In the genomic region with DNA sequence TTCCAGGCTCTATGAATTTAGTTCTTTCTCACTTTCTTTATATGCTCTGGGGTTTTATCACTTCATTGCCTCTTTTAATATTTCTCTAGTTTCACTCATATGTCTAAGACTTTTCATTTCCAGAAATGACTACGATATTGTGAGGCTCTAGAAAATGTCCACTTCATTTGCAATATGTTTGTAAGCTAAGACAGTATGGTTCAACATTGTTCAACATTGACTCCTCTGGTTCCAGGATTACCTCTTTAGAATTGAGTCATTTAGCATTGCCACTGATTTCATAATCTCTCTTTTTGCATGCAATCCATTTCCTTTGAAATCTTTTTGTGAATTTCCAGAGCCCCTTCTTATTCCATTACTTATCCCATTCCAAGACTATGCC, we compare ENCODE assay signal across 9 cellular contexts. TPM values are rescaled to one million over a fixed set of nuclear protein-coding genes. Genes with fewer than 3 reads are reported as not detected.
DNase-seq lines count a peak whose midpoint lies in the region; ATAC-seq and TF ChIP-seq lines count a peak whose summit lies in the region.
"Had no signal": no experiment of that assay in that cellular context is flagged by ENCODE, and none has a peak within 500 bp of the region (broad histone marks: within the 10 kb centered on the region; RNA-seq: fewer than 3 reads in every experiment).

No MANE protein-coding gene starts in this region.

- H3K9me3 Mint-ChIP-seq in activated naive CD8-positive, alpha-beta T cell treated with anti-CD3 and anti-CD28 coated beads for 36 hours = no peaks in the 10 kb centered on the region
- H3K9me3 Mint-ChIP-seq: activated naive CD4-positive, alpha-beta T cell treated with anti-CD3 and anti-CD28 coated beads, Interleukin-2, amount 50 U/mL, for 24 hours had no signal

- no peaks in the 10 kb centered on the region for H3K36me3 ChIP-seq in A673 (ENCODE audit: insufficient read depth, low read length, poor library complexity, severe bottlenecking)
- no peaks in the 10 kb centered on the region for H3K36me3 ChIP-seq in adrenal gland (replicated peaks in 1 of 2)

- ATAC-seq in GM19043 (IDR thresholded peaks at IDR 0.05; ENCODE audit: low read depth, unreplicated experiment) (peak; percentile 85), HG03135 (IDR thresholded peaks at IDR 0.05; ENCODE audit: unreplicated experiment) (peak; percentile 74)

- POLR2A ChIA-PET in A673 (lab: Charles Lee; ENCODE audit: low non-redundant PET) = no interaction called here

- DNase-seq in A673 (ENCODE audit: low spot score) = peak; percentile 18
- DNase-seq in activated naive CD8-positive, alpha-beta T cell treated with anti-CD3 and anti-CD28 coated beads for 36 hours = no peak
- DNase-seq in NCI-H1436 (lab: John Stamatoyannopoulos, UW) = no peak
- DNase-seq in D341Med (ENCODE audit: low spot score) = no peak
- no peak for DNase-seq in stimulated activated CD4-positive, alpha-beta T cell treated with anti-CD3 and anti-CD28 coated beads, Interleukin-2, amount 100 ng/mL, for 48 hours
- DNase-seq in adrenal gland = no peak

- CTCF ChIA-PET in A673 (lab: Charles Lee) = no interaction called here

- peaks cover 34% of the 10 kb centered on the region for H3K4me1 Mint-ChIP-seq in activated naive CD8-positive, alpha-beta T cell treated with anti-CD3 and anti-CD28 coated beads for 36 hours

- H3K27ac Mint-ChIP-seq in activated naive CD8-positive, alpha-beta T cell treated with anti-CD3 and anti-CD28 coated beads for 36 hours = peak overlapping the region; percentile 76
- H3K27ac Mint-ChIP-seq: activated naive CD4-positive, alpha-beta T cell treated with anti-CD3 and anti-CD28 coated beads, Interleukin-2, amount 50 U/mL, for 24 hours had no signal

- TF ChIP-seq CTCF in A673 (conservative IDR thresholded peaks at IDR 0.05; ENCODE audit: low read depth, low read length) = no peak
- no peak for TF ChIP-seq CTCF in adrenal gland (IDR thresholded peaks at IDR 0.05)

- H3K27me3 ChIP-seq in A673 (replicated peaks; ENCODE audit: insufficient read depth, low read depth, low read length, poor library complexity) (no peaks in the 10 kb centered on the region), adrenal gland (no peaks in the 10 kb centered on the region)

- H3K4me1 ChIP-seq in A673 (ENCODE audit: insufficient read depth, low read length, poor library complexity, severe bottlenecking) = peaks cover 5% of the 10 kb centered on the region
- H3K4me1 ChIP-seq in adrenal gland (replicated peaks in 1 of 2) = no peaks in the 10 kb centered on the region

- peak overlapping the region; percentile 43 for H3K4me3 Mint-ChIP-seq in activated naive CD8-positive, alpha-beta T cell treated with anti-CD3 and anti-CD28 coated beads for 36 hours
- H3K4me3 Mint-ChIP-seq: activated naive CD4-positive, alpha-beta T cell treated with anti-CD3 and anti-CD28 coated beads, Interleukin-2, amount 50 U/mL, for 24 hours had no signal

- intact Hi-C loops in A673 (cut with micrococcal nuclease; ENCODE audit: unreplicated experiment) = no loop called here
- intact Hi-C loops in adrenal gland (cut with DNase I) = no loop called here

- no peaks in the 10 kb centered on the region for H3K9me3 ChIP-seq in A673 (ENCODE audit: low read depth, low read length, poor library complexity, severe bottlenecking)
- H3K9me3 ChIP-seq in adrenal gland (replicated peaks in 1 of 3) = no peaks in the 10 kb centered on the region

- no peak for TF ChIP-seq POLR2A in adrenal gland (IDR thresholded peaks at IDR 0.05)

- BruUV-seq in A673 (replicated peaks; lab: Mats Ljungman, UMichigan) = no TSS peak

- WGBS in adrenal gland, 4 donors = 62 to 90% (median 70%) methylated on average over 1 of the region's 1 CpG

- H3K27ac ChIP-seq in A673 (ENCODE audit: low read depth, low read length, poor library complexity, severe bottlenecking) (peak overlapping the region; percentile 5), adrenal gland (no peak overlapping the region)

- H3K4me3 ChIP-seq in A673 (ENCODE audit: low read depth, low read length, poor library complexity, severe bottlenecking) = no peak overlapping the region
- H3K4me3 ChIP-seq in adrenal gland = no peak overlapping the region

- H3K36me3 Mint-ChIP-seq in activated naive CD8-positive, alpha-beta T cell treated with anti-CD3 and anti-CD28 coated beads for 36 hours = no peaks in the 10 kb centered on the region
- H3K36me3 Mint-ChIP-seq: activated naive CD4-positive, alpha-beta T cell treated with anti-CD3 and anti-CD28 coated beads, Interleukin-2, amount 50 U/mL, for 24 hours had no signal

- peaks cover 4% of the 10 kb centered on the region for H3K27me3 Mint-ChIP-seq in activated naive CD8-positive, alpha-beta T cell treated with anti-CD3 and anti-CD28 coated beads for 36 hours
- H3K27me3 Mint-ChIP-seq: activated naive CD4-positive, alpha-beta T cell treated with anti-CD3 and anti-CD28 coated beads, Interleukin-2, amount 50 U/mL, for 24 hours had no signal

RNA-seq across cellular contexts. Expression of gene BBS12, which starts 32.3 kb away (rescaled TPM):
- 1.9 and 2.6 TPM in 2 replicates for total RNA-seq in A673 (2021)
- total RNA-seq in activated naive CD8-positive, alpha-beta T cell treated with anti-CD3 and anti-CD28 coated beads for 36 hours = 1 to 10 TPM in 1 of 2 experiments, under 1 TPM in 1; 0.72 to 1.2 TPM
- total RNA-seq in adrenal gland = 1 to 10 TPM; 2.8 to 7.8 (median 5.4) TPM
- polyA plus RNA-seq in adrenal gland = 1 to 10 TPM; 1.5 to 7.8 (median 2.0) TPM
